ENCODE assay signal across 7 cellular contexts in genomic region chr14:58299665-58300202, GRCh38. TPM values are rescaled to one million over a fixed set of nuclear protein-coding genes. Genes with fewer than 3 reads are reported as not detected.
DNase-seq lines count a peak whose midpoint lies in the region; ATAC-seq and TF ChIP-seq lines count a peak whose summit lies in the region.

No MANE protein-coding gene starts in this region.

- H3K27ac ChIP-seq in body of pancreas: peak overlapping the region; percentile 86 to 98 (median 92)
- peak overlapping the region; percentile 95 for H3K27ac ChIP-seq in stomach smooth muscle (ENCODE audit: low read length)

- WGBS in body of pancreas, 2 donors: 0 to 1% methylated on average over 15 of the region's 15 CpGs

- H3K36me3 ChIP-seq in GM06990 (ENCODE audit: control insufficient read depth, insufficient read depth, low read length) (peaks cover 3% of the 10 kb centered on the region), MG63 (peaks cover 12% of the 10 kb centered on the region), body of pancreas (replicated peaks in 1 of 2; ENCODE audit: insufficient read depth in 1 of 2, low read depth in 2 of 2) (peaks cover 0 to 2% of the 10 kb centered on the region in 2 donors), stomach smooth muscle (ENCODE audit: control insufficient read depth in 2 of 2, insufficient read depth in 2 of 2, low read length in 2 of 2) (peaks cover 2 to 8% of the 10 kb centered on the region in 2 donors)

- no peak for ATAC-seq in body of pancreas
- no peak for ATAC-seq in left colon
- no peak for ATAC-seq in HG02938 (IDR thresholded peaks at IDR 0.05; ENCODE audit: unreplicated experiment)

- H3K9ac ChIP-seq in stomach smooth muscle (ENCODE audit: low read length in 2 of 2): peak overlapping the region; percentile 79 to 88

- H3K4me1 ChIP-seq in body of pancreas (peaks cover 16% of the 10 kb centered on the region), stomach smooth muscle (ENCODE audit: control insufficient read depth, insufficient read depth, low read length) (peaks cover 2% of the 10 kb centered on the region)

- DNase-seq in GM06990 (ENCODE audit: extremely low read depth, insufficient read length) (peak; percentile 7), MG63 (no peak), body of pancreas (no peak), left colon (peak; percentile 39 to 47)
- no peak for DNase-seq in central memory CD4-positive, alpha-beta T cell

- peak overlapping the region; percentile 98 for H3K4me3 ChIP-seq in GM06990 (replicated peaks; ENCODE audit: low read depth, low read length)
- peak overlapping the region; percentile 91 for H3K4me3 ChIP-seq in MG63
- H3K4me3 ChIP-seq in body of pancreas: peak overlapping the region; percentile 59 to 86
- peak overlapping the region; percentile 80 to 99 for H3K4me3 ChIP-seq in stomach smooth muscle (ENCODE audit: low read length in 2 of 2)

- intact Hi-C loops in body of pancreas (cut with DNase I) (no loop called here), left colon (cut with DNase I, micrococcal nuclease) (no loop called here)

- TF ChIP-seq POLR2A in body of pancreas (IDR thresholded peaks at IDR 0.05): peak in 1 of 3 donors; percentile 22

- TF ChIP-seq CTCF in GM06990 (IDR thresholded peaks at IDR 0.05; ENCODE audit: insufficient read depth, low read length, poor library complexity, severe bottlenecking) (no peak), body of pancreas (IDR thresholded peaks at IDR 0.05) (no peak)

- H3K9me3 ChIP-seq in MG63: no peaks in the 10 kb centered on the region
- H3K9me3 ChIP-seq in body of pancreas: no peaks in the 10 kb centered on the region
- no peaks in the 10 kb centered on the region for H3K9me3 ChIP-seq in stomach smooth muscle (ENCODE audit: control insufficient read depth in 2 of 2, low read length in 2 of 2)

- H3K27me3 ChIP-seq in GM06990 (replicated peaks; ENCODE audit: control insufficient read depth, insufficient read depth, low read length) (no peaks in the 10 kb centered on the region), MG63 (no peaks in the 10 kb centered on the region), body of pancreas (no peaks in the 10 kb centered on the region), stomach smooth muscle (ENCODE audit: control insufficient read depth in 1 of 2, insufficient read depth in 2 of 2, low read length in 2 of 2) (no peaks in the 10 kb centered on the region)

RNA-seq across cellular contexts. Expression of gene ARID4A, which starts 1.4 kb away (rescaled TPM):
- 1.3 and 15.2 TPM in 2 replicates for total RNA-seq in MG63 (2014; rRNA removed; shearing (Covaris generic); ENCODE audit: low replicate concordance)
- total RNA-seq in body of pancreas: 10 to 100 TPM; 23.6 to 28.3 TPM
- total RNA-seq in left colon: 10 to 100 TPM; 23.4 to 34.0 TPM

RNA-seq across cellular contexts. Expression of gene PSMA3, which starts 55.1 kb away (rescaled TPM):
- total RNA-seq in MG63 (2014; rRNA removed; shearing (Covaris generic); ENCODE audit: low replicate concordance): 96.6 and 98.8 TPM in 2 replicates
- total RNA-seq in body of pancreas: 10 to 100 TPM; 59.7 to 77.0 TPM
- 100 to 1,000 TPM; 100 to 138 TPM for total RNA-seq in left colon

Comparison
In these comparisons a context has a peak if more than half of its experiments do, and no peak if none do; other contexts are left out.
1. DNase-seq: peak in GM06990 (single experiment) and left colon (2 of 2); none in MG63 (single experiment), body of pancreas (0 of 4) and central memory CD4-positive, alpha-beta T cell (single experiment).
2. Peak in every context shown above with its lines, with median percentiles within 50 percentile points of each other: H3K4me3 ChIP-seq.